Comparison of ENCODE assay signal across 20 cellular contexts in genomic region chr12:86513206-86513605, GRCh38.
DNase-seq lines count a peak whose midpoint lies in the region; ATAC-seq and TF ChIP-seq lines count a peak whose summit lies in the region.
"Had no signal": no experiment of that assay in that cellular context is flagged by ENCODE, and none has a peak within 500 bp of the region (broad histone marks: within the 10 kb centered on the region; RNA-seq: fewer than 3 reads in every experiment).

No MANE protein-coding gene starts in this region.

- H3K4me1 ChIP-seq in A673 (ENCODE audit: insufficient read depth, low read length, poor library complexity, severe bottlenecking) (peaks cover 21% of the 10 kb centered on the region), aorta (ENCODE audit: control insufficient read depth in 1 of 2, insufficient read depth in 2 of 2, low read length in 2 of 2) (no peaks in the 10 kb centered on the region)
- H3K4me1 ChIP-seq: A549, uterus had no signal

- no TSS peak for BruUV-seq in A673 (replicated peaks; lab: Mats Ljungman, UMichigan)

- peak overlapping the region; percentile 71 for H3K27ac ChIP-seq in A673 (ENCODE audit: low read depth, low read length, poor library complexity, severe bottlenecking)
- no peak overlapping the region for H3K27ac ChIP-seq in aorta (ENCODE audit: low read depth in 1 of 2, low read length in 2 of 2)
- H3K27ac ChIP-seq: A549, epithelial cell of prostate, neutrophil, right atrium auricular region, uterus had no signal

- H3K4me3 ChIP-seq in A673 (ENCODE audit: low read depth, low read length, poor library complexity, severe bottlenecking) = no peak overlapping the region
- no peak overlapping the region for H3K4me3 ChIP-seq in aorta (ENCODE audit: low read length in 2 of 2)
- H3K4me3 ChIP-seq: A549, uterus had no signal

- 51 to 69% methylated on average over 2 of the region's 2 CpGs for WGBS in aorta, 2 donors

- no peaks in the 10 kb centered on the region for H3K27me3 ChIP-seq in A673 (replicated peaks; ENCODE audit: insufficient read depth, low read depth, low read length, poor library complexity)
- H3K27me3 ChIP-seq in aorta (ENCODE audit: control insufficient read depth in 1 of 2, insufficient read depth in 2 of 2, low read length in 1 of 2) = no peaks in the 10 kb centered on the region
- H3K27me3 ChIP-seq: neutrophil, right atrium auricular region, uterus had no signal

- H3K9me3 ChIP-seq in A673 (ENCODE audit: low read depth, low read length, poor library complexity, severe bottlenecking) = no peaks in the 10 kb centered on the region
- no peaks in the 10 kb centered on the region for H3K9me3 ChIP-seq in aorta (ENCODE audit: control insufficient read depth, low read length)
- H3K9me3 ChIP-seq: A549, neutrophil, right atrium auricular region, uterus had no signal

- H3K36me3 ChIP-seq in A673 (ENCODE audit: insufficient read depth, low read length, poor library complexity, severe bottlenecking) (no peaks in the 10 kb centered on the region), aorta (ENCODE audit: control insufficient read depth in 1 of 2, insufficient read depth in 2 of 2, low read length in 1 of 2) (no peaks in the 10 kb centered on the region)
- H3K36me3 ChIP-seq: neutrophil, right atrium auricular region, uterus had no signal

- no peak for TF ChIP-seq CTCF in A673 (conservative IDR thresholded peaks at IDR 0.05; ENCODE audit: low read depth, low read length)

- DNase-seq in A673 (ENCODE audit: low spot score) = no peak
- peak; percentile 83 for DNase-seq in NCI-H1694 treated with DMSO at 0.1 percent for 48 hours (lab: John Stamatoyannopoulos, UW)
- DNase-seq in fibroblast of peridontal ligament (ENCODE audit: extremely low read depth) = peak; percentile 72
- DNase-seq in NCI-H345 treated with DMSO at 0.1 percent for 48 hours (lab: John Stamatoyannopoulos, UW; ENCODE audit: unreplicated experiment) = no peak
- DNase-seq in globus pallidus (ENCODE audit: low spot score) = no peak
- no peak for DNase-seq in aorta
- no peak for DNase-seq in stimulated activated CD4-positive, alpha-beta T cell treated with anti-CD3 and anti-CD28 coated beads, Interleukin-2, amount 100 ng/mL, for 24 hours
- DNase-seq: activated CD4-positive, alpha-beta T cell treated with anti-CD3 and anti-CD28 coated beads for 4 hours; activated naive CD4-positive, alpha-beta T cell treated with anti-CD3 and anti-CD28 coated beads for 36 hours; CD8-positive, alpha-beta T cell; HFFc6; KBM-7; NK-92 treated with Interleukin-12 subunit alpha and Interleukin-12 subunit beta, amount 100 ng/mL, for 24 hours; SIG-M5; uterus had no signal

- POLR2A ChIA-PET in A673 (lab: Charles Lee; ENCODE audit: low non-redundant PET) = no interaction called here

- intact Hi-C loops in A673 (cut with micrococcal nuclease; ENCODE audit: unreplicated experiment) = no loop called here
- intact Hi-C loops in aorta (cut with DNase I) = no loop called here

- ATAC-seq in GM21360 (IDR thresholded peaks at IDR 0.05; ENCODE audit: unreplicated experiment) (peak; percentile 15), aorta (ENCODE audit: low FRiP score) (no peak)
- ATAC-seq: A549; CD8-positive, alpha-beta T cell had no signal

- CTCF ChIA-PET in A673 (lab: Charles Lee) = interaction anchor here (0.7 kb wide), 1 partner anchor 430 kb away, joined by 5 read pairs; no protein-coding TSS in a partner anchor

Comparison
In these comparisons a context has a peak if more than half of its experiments do, and no peak if none do; other contexts are left out.
1. DNase-seq: peak in NCI-H1694 treated with DMSO at 0.1 percent for 48 hours (single experiment) and fibroblast of peridontal ligament (single experiment); none in A673 (single experiment), NCI-H345 treated with DMSO at 0.1 percent for 48 hours (single experiment), globus pallidus (single experiment), aorta (0 of 2) and stimulated activated CD4-positive, alpha-beta T cell treated with anti-CD3 and anti-CD28 coated beads, Interleukin-2, amount 100 ng/mL, for 24 hours (0 of 2).